In genomic region chr3:98594630-98594961, GRCh38 we compare ENCODE assay signal across 12 cellular contexts. TPM values are rescaled to one million over a fixed set of nuclear protein-coding genes. Genes with fewer than 3 reads are reported as not detected.
A peak's percentile ranks its signal among the peaks of the same experiment; 100 is the strongest.
DNase-seq lines count a peak whose midpoint lies in the region; ATAC-seq and TF ChIP-seq lines count a peak whose summit lies in the region.
"Had no signal": no experiment of that assay in that cellular context is flagged by ENCODE, and none has a peak within 500 bp of the region (broad histone marks: within the 10 kb centered on the region; RNA-seq: fewer than 3 reads in every experiment).

No MANE protein-coding gene starts in this region.

- peaks cover 5 to 7% of the 10 kb centered on the region in 2 donors for H3K36me3 Mint-ChIP-seq in activated T-cell treated with anti-CD3 and anti-CD28 coated beads, Interleukin-2, amount 50 U/mL, for 72 hours (ENCODE audit: insufficient read depth in 2 of 2)
- H3K36me3 Mint-ChIP-seq in brain, result peaks cover 14% of the 10 kb centered on the region
- H3K36me3 Mint-ChIP-seq: mesothelial cell of epicardium had no signal

- H3K9me3 ChIP-seq in tibial nerve, result no peaks in the 10 kb centered on the region
- H3K9me3 ChIP-seq: thoracic aorta had no signal

- H3K27ac ChIP-seq in tibial nerve, result no peak overlapping the region

- ATAC-seq in activated T-cell treated with anti-CD3 and anti-CD28 coated beads, Interleukin-2, amount 50 U/mL, for 72 hours (replicated peaks in 1 of 2), result no peak
- ATAC-seq in HG03095 (IDR thresholded peaks at IDR 0.05; ENCODE audit: unreplicated experiment), result no peak

- TF ChIP-seq CTCF in brain (conservative IDR thresholded peaks at IDR 0.05) (no peak), tibial nerve (IDR thresholded peaks at IDR 0.05) (no peak)

- TF ChIP-seq POLR2A in tibial nerve (IDR thresholded peaks at IDR 0.05), result no peak

- TF ChIP-seq EP300 in tibial nerve (IDR thresholded peaks at IDR 0.05), result no peak

- H3K4me1 Mint-ChIP-seq in activated T-cell treated with anti-CD3 and anti-CD28 coated beads, Interleukin-2, amount 50 U/mL, for 72 hours (ENCODE audit: low read depth), result peaks cover 27% of the 10 kb centered on the region
- peaks cover 28% of the 10 kb centered on the region for H3K4me1 Mint-ChIP-seq in brain

- H3K27me3 ChIP-seq in tibial nerve, result no peaks in the 10 kb centered on the region

- no peak overlapping the region for H3K4me3 ChIP-seq in tibial nerve

- H3K9me3 Mint-ChIP-seq in activated T-cell treated with anti-CD3 and anti-CD28 coated beads, Interleukin-2, amount 50 U/mL, for 72 hours, result no peaks in the 10 kb centered on the region
- no peaks in the 10 kb centered on the region for H3K9me3 Mint-ChIP-seq in brain
- H3K9me3 Mint-ChIP-seq: mesothelial cell of epicardium had no signal

- peak overlapping the region; percentile 40 for H3K27ac Mint-ChIP-seq in activated T-cell treated with anti-CD3 and anti-CD28 coated beads, Interleukin-2, amount 50 U/mL, for 72 hours
- peak overlapping the region in 1 of 5 experiments; percentile 35 for H3K27ac Mint-ChIP-seq in brain

- 84 to 92% methylated on average over 3 of the region's 3 CpGs for WGBS in tibial nerve, 2 donors

- H3K27me3 Mint-ChIP-seq in activated T-cell treated with anti-CD3 and anti-CD28 coated beads, Interleukin-2, amount 50 U/mL, for 72 hours (ENCODE audit: low read depth), result no peaks in the 10 kb centered on the region
- peaks cover 8% of the 10 kb centered on the region for H3K27me3 Mint-ChIP-seq in brain

- H3K4me1 ChIP-seq in tibial nerve, result peaks cover 0 to 31% (median 8%) of the 10 kb centered on the region in 4 donors

- H3K4me3 Mint-ChIP-seq in activated T-cell treated with anti-CD3 and anti-CD28 coated beads, Interleukin-2, amount 50 U/mL, for 72 hours, result peak overlapping the region; percentile 12 to 98
- H3K4me3 Mint-ChIP-seq in brain, result peak overlapping the region; percentile 56 to 100 (median 69)

- H3K36me3 ChIP-seq in tibial nerve, result peaks cover 0 to 10% (median 0%) of the 10 kb centered on the region in 3 donors
- H3K36me3 ChIP-seq: thoracic aorta had no signal

- DNase-seq in activated T-cell treated with anti-CD3 and anti-CD28 coated beads, Interleukin-2, amount 50 U/mL, for 72 hours, result no peak
- DNase-seq in activated T-cell treated with anti-CD3 and anti-CD28 coated beads, Interleukin-2, amount 50 U/mL, for 48 hours, result no peak
- peak; percentile 37 for DNase-seq in NOMO-1 treated with DMSO at 0.1 percent for 48 hours (lab: John Stamatoyannopoulos, UW; ENCODE audit: unreplicated experiment)
- DNase-seq in putamen (ENCODE audit: low spot score), result peak; percentile 5
- DNase-seq in GDM1 (lab: John Stamatoyannopoulos, UW), result no peak
- DNase-seq in tibial nerve (ENCODE audit: low spot score in 2 of 2), result no peak
- DNase-seq: activated CD4-positive, alpha-beta T cell treated with anti-CD3 and anti-CD28 coated beads for 48 hours; NCI-H1048 had no signal

RNA-seq across cellular contexts. Expression of gene CPOX, which starts 1.2 kb away (rescaled TPM):
- 10 to 100 TPM; 36.5 to 36.7 TPM for total RNA-seq in activated T-cell treated with anti-CD3 and anti-CD28 coated beads, Interleukin-2, amount 50 U/mL, for 72 hours
- polyA plus RNA-seq in brain (ENCODE audit: insufficient read depth, low read depth, low replicate concordance), result 11.4 TPM
- total RNA-seq in tibial nerve, result 10 to 100 TPM; 19.0 to 36.4 (median 23.4) TPM

Comparison
In these comparisons a context has a peak if more than half of its experiments do, and no peak if none do; other contexts are left out.
1. DNase-seq: peak in NOMO-1 treated with DMSO at 0.1 percent for 48 hours (single experiment) and putamen (single experiment); none in activated T-cell treated with anti-CD3 and anti-CD28 coated beads, Interleukin-2, amount 50 U/mL, for 72 hours (0 of 2), activated T-cell treated with anti-CD3 and anti-CD28 coated beads, Interleukin-2, amount 50 U/mL, for 48 hours (0 of 2), GDM1 (single experiment) and tibial nerve (0 of 2).